In the genomic region with DNA sequence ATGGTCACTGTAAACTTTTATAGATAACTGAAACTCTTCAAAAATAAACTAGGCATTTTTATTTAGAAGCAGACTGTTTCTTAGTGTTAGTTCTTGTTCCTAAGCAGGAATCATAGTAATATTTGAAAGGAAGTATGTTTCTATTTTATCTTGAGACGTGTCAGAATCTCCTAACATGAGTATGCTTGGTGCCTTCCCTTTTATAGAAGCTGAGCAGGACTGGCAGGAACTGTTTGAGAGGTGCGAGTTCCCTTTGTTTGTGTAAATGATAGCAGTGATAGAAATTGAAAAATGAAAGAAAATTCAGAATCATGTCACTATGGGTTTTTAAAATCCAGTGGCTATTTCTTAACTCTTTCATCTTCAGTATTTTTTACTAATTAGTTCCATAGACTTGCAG, we compare ENCODE assay signal across 25 cellular contexts.
"Had no signal": no experiment of that assay in that cellular context is flagged by ENCODE, and none has a peak within 500 bp of the region (broad histone marks: within the 10 kb centered on the region; RNA-seq: fewer than 3 reads in every experiment).

No MANE protein-coding gene starts in this region.

- H3K36me3 ChIP-seq: brain microvascular endothelial cell, lower lobe of right lung, right lobe of liver had no signal

- H3K9me3 Mint-ChIP-seq: immature natural killer cell, nephron had no signal

- H3K27me3 Mint-ChIP-seq: activated CD8-positive, alpha-beta memory T cell treated with anti-CD3 and anti-CD28 coated beads, Interleukin-2, amount 10 ng/mL, durations not matched to agents 7 days and 5 days; activated naive CD8-positive, alpha-beta T cell; T-helper 17 cell; type B pancreatic cell had no signal

- H3K4me3 ChIP-seq: lower lobe of right lung, right lobe of liver had no signal

- H3K9me3 ChIP-seq: lower lobe of right lung, right lobe of liver had no signal

- H3K27ac ChIP-seq: brain microvascular endothelial cell, lower lobe of right lung, right lobe of liver had no signal

- DNase-seq: activated CD4-positive, alpha-beta T cell treated with anti-CD3 and anti-CD28 coated beads for 48 hours; activated CD4-positive, alpha-beta T cell treated with anti-CD3 and anti-CD28 coated beads, Interleukin-2, amount 50 U/mL, for 48 hours; activated CD4-positive, CD25-positive, alpha-beta regulatory T cell; activated CD8-positive, alpha-beta memory T cell treated with anti-CD3 and anti-CD28 coated beads, Interleukin-2, amount 10 ng/mL, durations not matched to agents 7 days and 5 days; activated T-cell treated with anti-CD3 and anti-CD28 coated beads, Interleukin-2, amount 50 U/mL, for 48 hours; brain microvascular endothelial cell; caudate nucleus; cortex of kidney; head of caudate nucleus; hippocampal formation; immature natural killer cell; kidney; lower lobe of right lung; mesenchymal stem cell; posterior cingulate gyrus; right lobe of liver; stimulated activated CD4-positive, alpha-beta T cell treated with anti-CD3 and anti-CD28 coated beads, Interleukin-12 subunit alpha, Interleukin-12 subunit beta, amount 100 ng/mL, for 4 hours; stimulated activated CD4-positive, alpha-beta T cell treated with anti-CD3 and anti-CD28 coated beads, Interleukin-4, amount 100 ng/mL, for 1 hour; stimulated activated naive CD8-positive, alpha-beta T cell treated with anti-CD3 and anti-CD28 coated beads, Interleukin-15, Interleukin-2, amounts not matched to agents 100 U/mL and 50 U/mL, for 24 hours; T-helper 17 cell had no signal

- H3K27me3 ChIP-seq: brain microvascular endothelial cell, right lobe of liver had no signal

- ATAC-seq: activated CD8-positive, alpha-beta memory T cell treated with anti-CD3 and anti-CD28 coated beads, Interleukin-2, amount 10 ng/mL, durations not matched to agents 7 days and 5 days; lower lobe of right lung; SK-N-SH treated with all-trans-retinoic acid at 6 μM for 48 hours; stimulated activated naive CD8-positive, alpha-beta T cell treated with anti-CD3 and anti-CD28 coated beads, Interleukin-15, Interleukin-2, amounts not matched to agents 100 U/mL and 50 U/mL, for 24 hours; T-helper 17 cell had no signal

- H3K4me3 Mint-ChIP-seq: activated CD8-positive, alpha-beta memory T cell treated with anti-CD3 and anti-CD28 coated beads, Interleukin-2, amount 10 ng/mL, durations not matched to agents 7 days and 5 days; activated naive CD8-positive, alpha-beta T cell; nephron; T-helper 17 cell; type B pancreatic cell had no signal

- H3K27ac Mint-ChIP-seq: activated CD8-positive, alpha-beta memory T cell treated with anti-CD3 and anti-CD28 coated beads, Interleukin-2, amount 10 ng/mL, durations not matched to agents 7 days and 5 days; activated naive CD8-positive, alpha-beta T cell; activated T-helper 2 cell treated with anti-CD3 and anti-CD28 coated beads, Interferon-gamma antibody, Interleukin-2, Interleukin-4, amounts not matched to agents 10 μg/mL and 5 μg/mL and 100 μg/mL, durations not matched to agents 14 hours and 24 hours and 36 hours; nephron; type B pancreatic cell had no signal
